In the genomic region with DNA sequence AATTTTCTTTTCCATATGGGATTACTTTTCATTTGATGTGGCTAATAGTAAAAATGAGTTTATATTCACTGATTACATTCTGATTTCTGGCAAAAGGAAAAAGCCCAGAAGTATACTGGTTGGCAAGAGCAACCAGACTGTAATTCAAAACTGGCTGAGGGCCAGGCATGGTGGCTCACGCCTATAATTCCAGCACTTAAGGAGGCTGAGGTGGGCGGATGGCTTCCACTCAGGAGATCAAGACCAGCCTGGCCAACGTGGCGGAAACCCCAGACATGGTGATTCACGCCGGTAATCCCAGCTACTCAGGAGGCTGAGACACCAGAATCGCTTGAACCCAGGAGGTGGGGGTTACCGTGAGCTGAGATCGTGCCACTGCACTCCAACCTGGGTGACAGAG, we compare ENCODE assay signal across 1 cellular context.
TF ChIP-seq lines count a peak whose summit lies in the region.

No MANE protein-coding gene starts in this region.

TF ChIP-seq in SK-N-SH treated with all-trans-retinoic acid at 6 μM for 48 hours, 23 proteins besides CTCF, POLR2A, EP300 and RAD21 (continued from another document):
- TF ChIP-seq, protein P1, sequence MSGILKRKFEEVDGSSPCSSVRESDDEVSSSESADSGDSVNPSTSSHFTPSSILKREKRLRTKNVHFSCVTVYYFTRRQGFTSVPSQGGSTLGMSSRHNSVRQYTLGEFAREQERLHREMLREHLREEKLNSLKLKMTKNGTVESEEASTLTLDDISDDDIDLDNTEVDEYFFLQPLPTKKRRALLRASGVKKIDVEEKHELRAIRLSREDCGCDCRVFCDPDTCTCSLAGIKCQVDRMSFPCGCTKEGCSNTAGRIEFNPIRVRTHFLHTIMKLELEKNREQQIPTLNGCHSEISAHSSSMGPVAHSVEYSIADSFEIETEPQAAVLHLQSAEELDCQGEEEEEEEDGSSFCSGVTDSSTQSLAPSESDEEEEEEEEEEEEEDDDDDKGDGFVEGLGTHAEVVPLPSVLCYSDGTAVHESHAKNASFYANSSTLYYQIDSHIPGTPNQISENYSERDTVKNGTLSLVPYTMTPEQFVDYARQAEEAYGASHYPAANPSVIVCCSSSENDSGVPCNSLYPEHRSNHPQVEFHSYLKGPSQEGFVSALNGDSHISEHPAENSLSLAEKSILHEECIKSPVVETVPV (CRISPR knock-in tag; IDR thresholded peaks at IDR 0.05), result no peak
- TF ChIP-seq ZFP30 (CRISPR knock-in tag; IDR thresholded peaks at IDR 0.05) (no peak), GLIS3 (CRISPR knock-in tag; IDR thresholded peaks at IDR 0.05) (no peak), ZNF70 (CRISPR knock-in tag; IDR thresholded peaks at IDR 0.05) (no peak), OSR1 (CRISPR knock-in tag; IDR thresholded peaks at IDR 0.05) (no peak)
